14 cellular contexts compared by ENCODE assay signal in the genomic region with DNA sequence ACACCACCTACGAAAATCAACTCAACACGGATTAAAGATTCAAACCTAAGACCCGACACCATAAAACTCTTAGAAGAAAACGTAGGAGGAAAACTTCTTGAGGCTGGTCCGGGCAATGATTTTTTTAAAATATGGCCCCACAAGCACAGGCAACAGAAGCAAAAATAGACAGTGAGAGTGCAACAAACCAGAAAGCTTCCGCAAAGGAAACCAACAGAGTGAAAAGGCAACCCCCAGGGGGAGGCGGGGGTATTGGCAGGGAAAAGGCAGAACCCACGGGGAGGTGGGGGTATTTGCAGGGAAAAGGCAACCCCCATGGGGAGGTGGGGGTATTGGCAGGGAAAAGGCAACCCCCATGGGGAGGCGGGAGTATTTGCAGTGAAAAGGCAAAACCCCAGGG.
A peak's percentile ranks its signal among the peaks of the same experiment; 100 is the strongest.
DNase-seq lines count a peak whose midpoint lies in the region; ATAC-seq and TF ChIP-seq lines count a peak whose summit lies in the region.
"Had no signal": no experiment of that assay in that cellular context is flagged by ENCODE, and none has a peak within 500 bp of the region (broad histone marks: within the 10 kb centered on the region; RNA-seq: fewer than 3 reads in every experiment).

No MANE protein-coding gene starts in this region.

- peaks cover 34% of the 10 kb centered on the region for H3K4me1 Mint-ChIP-seq in activated T-cell treated with anti-CD3 and anti-CD28 coated beads, Interleukin-2, amount 50 U/mL, for 24 hours (ENCODE audit: low read depth)
- peaks cover 10% of the 10 kb centered on the region for H3K4me1 Mint-ChIP-seq in nephron progenitor cell

- no peak for DNase-seq in activated T-cell treated with anti-CD3 and anti-CD28 coated beads, Interleukin-2, amount 50 U/mL, for 24 hours
- no peak for DNase-seq in activated T-cell treated with anti-CD3 and anti-CD28 coated beads for 4 hours
- peak; percentile 50 for DNase-seq in UCSD-AML1 (lab: John Stamatoyannopoulos, UW; ENCODE audit: unreplicated experiment)
- DNase-seq in nephron progenitor cell: peak; percentile 0
- no peak for DNase-seq in NCI-H1105 treated with DMSO at 0.1 percent for 48 hours (lab: John Stamatoyannopoulos, UW)
- DNase-seq in COLO668 (lab: John Stamatoyannopoulos, UW; ENCODE audit: unreplicated experiment): no peak
- DNase-seq in NCI-H510A treated with DMSO at 0.1 percent for 48 hours (lab: John Stamatoyannopoulos, UW): no peak
- DNase-seq: activated CD4-positive, CD25-positive, alpha-beta regulatory T cell treated with anti-CD3 and anti-CD28 coated beads, Interleukin-2, amount 50 U/mL, for 72 hours; NCI-H1092; SJCRH30; stimulated activated CD4-positive, alpha-beta T cell treated with anti-CD3 and anti-CD28 coated beads, Interleukin-15, amount 100 ng/mL, for 24 hours had no signal

- TF ChIP-seq CTCF in nephron progenitor cell (IDR thresholded peaks at IDR 0.05): no peak

- peak overlapping the region; percentile 53 for H3K4me3 Mint-ChIP-seq in activated T-cell treated with anti-CD3 and anti-CD28 coated beads, Interleukin-2, amount 50 U/mL, for 24 hours
- H3K4me3 Mint-ChIP-seq in nephron progenitor cell: no peak overlapping the region
- H3K4me3 Mint-ChIP-seq: mesothelial cell of epicardium had no signal

- peaks cover 3% of the 10 kb centered on the region for H3K27me3 Mint-ChIP-seq in activated T-cell treated with anti-CD3 and anti-CD28 coated beads, Interleukin-2, amount 50 U/mL, for 24 hours
- H3K27me3 Mint-ChIP-seq in nephron progenitor cell (ENCODE audit: low read depth, poor library complexity): peaks cover 46% of the 10 kb centered on the region

- ATAC-seq in HG03139 (IDR thresholded peaks at IDR 0.05; ENCODE audit: unreplicated experiment): peak; percentile 49

- no peaks in the 10 kb centered on the region for H3K9me3 Mint-ChIP-seq in activated T-cell treated with anti-CD3 and anti-CD28 coated beads, Interleukin-2, amount 50 U/mL, for 24 hours
- H3K9me3 Mint-ChIP-seq in nephron progenitor cell: peaks cover 12% of the 10 kb centered on the region

- no peaks in the 10 kb centered on the region for H3K36me3 Mint-ChIP-seq in activated T-cell treated with anti-CD3 and anti-CD28 coated beads, Interleukin-2, amount 50 U/mL, for 24 hours (ENCODE audit: low read depth)
- H3K36me3 Mint-ChIP-seq in nephron progenitor cell (ENCODE audit: low read depth): no peaks in the 10 kb centered on the region

- H3K27ac Mint-ChIP-seq in activated T-cell treated with anti-CD3 and anti-CD28 coated beads, Interleukin-2, amount 50 U/mL, for 24 hours: peak overlapping the region; percentile 64
- H3K27ac Mint-ChIP-seq in nephron progenitor cell: no peak overlapping the region
- H3K27ac Mint-ChIP-seq: mesothelial cell of epicardium, progenitor cell of endocrine pancreas had no signal

Comparison
In these comparisons a context has a peak if more than half of its experiments do, and no peak if none do; other contexts are left out.
1. DNase-seq: peak in UCSD-AML1 (single experiment) and nephron progenitor cell (single experiment); none in activated T-cell treated with anti-CD3 and anti-CD28 coated beads, Interleukin-2, amount 50 U/mL, for 24 hours (single experiment), activated T-cell treated with anti-CD3 and anti-CD28 coated beads for 4 hours (single experiment), NCI-H1105 treated with DMSO at 0.1 percent for 48 hours (single experiment), COLO668 (single experiment) and NCI-H510A treated with DMSO at 0.1 percent for 48 hours (single experiment).